ENCODE assay signal across 9 cellular contexts in genomic region chr5:173714551-173715428, GRCh38.
A peak's percentile ranks its signal among the peaks of the same experiment; 100 is the strongest.
DNase-seq lines count a peak whose midpoint lies in the region; ATAC-seq, FAIRE-seq and TF ChIP-seq lines count a peak whose summit lies in the region.
"Had no signal": no experiment of that assay in that cellular context is flagged by ENCODE, and none has a peak within 500 bp of the region (broad histone marks: within the 10 kb centered on the region; RNA-seq: fewer than 3 reads in every experiment).

No MANE protein-coding gene starts in this region.

- H3K79me1 ChIP-seq in mesenchymal stem cell (replicated peaks; ENCODE audit: low read length, poor library complexity, severe bottlenecking) = no peaks in the 10 kb centered on the region

- no peak overlapping the region for H3K27ac ChIP-seq in GM12878 (ENCODE audit: control insufficient read depth, insufficient read depth)
- H3K27ac ChIP-seq in mesenchymal stem cell (ENCODE audit: low read length, poor library complexity, severe bottlenecking) = no peak overlapping the region

- H3K27ac Mint-ChIP-seq in CD14-positive monocyte = peak overlapping the region in 5 of 7 donors; percentile 88 to 99 (median 95)

- no peak overlapping the region for H2BK15ac ChIP-seq in mesenchymal stem cell (ENCODE audit: low read depth, poor library complexity, severe bottlenecking)

- no peak for TF ChIP-seq EP300 in GM12878 (IDR thresholded peaks at IDR 0.05; ENCODE audit: borderline replicate concordance in 1 of 2, control insufficient read depth in 1 of 2, low read depth in 2 of 2, low read length in 2 of 2)

- no peak overlapping the region for H2BK120ac ChIP-seq in mesenchymal stem cell (ENCODE audit: low read depth, low read length)

- DNase-seq in CD14-positive monocyte (ENCODE audit: low spot score) = peak; percentile 84
- DNase-seq in MV-4-11 (lab: John Stamatoyannopoulos, UW) = peak; percentile 90
- no peak for DNase-seq in GM12878 (ENCODE audit: low read depth, low spot score)
- DNase-seq in mesenchymal stem cell = peak; percentile 83
- no peak for DNase-seq in DMS 273 treated with DMSO at 0.1 percent for 48 hours (lab: John Stamatoyannopoulos, UW)
- no peak for DNase-seq in occipital lobe (lab: John Stamatoyannopoulos, UW)
- no peak for DNase-seq in mucosa of descending colon
- DNase-seq: aorta had no signal

- WGBS in GM12878 (ENCODE audit: insufficient coverage, insufficient replicate concordance, low lambda C conversion rate, missing lambda C conversion rate) = 43% methylated on average over 12 of the region's 12 CpGs
- WGBS in mesenchymal stem cell = 44% methylated on average over 12 of the region's 12 CpGs

- in situ Hi-C loops in GM12878 (cut with MboI) = no loop called here

- no peak overlapping the region for H3K18ac ChIP-seq in mesenchymal stem cell (ENCODE audit: low read depth in 1 of 2, low read length in 2 of 2)

- intact Hi-C loops in CD14-positive monocyte (cut with micrococcal nuclease) (loop anchor here in 1 of 2 donors (2.0 kb wide), 1 partner anchor 28 kb away; no protein-coding TSS in a partner anchor), GM12878 (cut with micrococcal nuclease; ENCODE audit: unreplicated experiment) (no loop called here), mucosa of descending colon (cut with DNase I, micrococcal nuclease) (no loop called here)

- H3K27me3 Mint-ChIP-seq in CD14-positive monocyte (ENCODE audit: low read depth in 3 of 3) = peaks cover 4 to 8% (median 7%) of the 10 kb centered on the region in 3 donors

- no peak for ATAC-seq in GM12878
- no peak for ATAC-seq in HG03039 (IDR thresholded peaks at IDR 0.05; ENCODE audit: unreplicated experiment)
- ATAC-seq in mucosa of descending colon = no peak

- H3K9me3 ChIP-seq in GM12878 (replicated peaks; ENCODE audit: control insufficient read depth, insufficient read depth, low read length) (no peaks in the 10 kb centered on the region), mesenchymal stem cell (ENCODE audit: control insufficient read depth, low read length) (no peaks in the 10 kb centered on the region), mucosa of descending colon (no peaks in the 10 kb centered on the region)

- no peak for FAIRE-seq in GM12878 (lab: Jason Lieb, UNC)

- no peak overlapping the region for H3K4me3 ChIP-seq in GM12878
- H3K4me3 ChIP-seq in mesenchymal stem cell (ENCODE audit: insufficient read depth in 1 of 2, low read depth in 1 of 2, low read length in 2 of 2) = no peak overlapping the region
- no peak overlapping the region for H3K4me3 ChIP-seq in mucosa of descending colon

- no peak overlapping the region for H4K91ac ChIP-seq in mesenchymal stem cell (ENCODE audit: low read length)

- H3K9ac ChIP-seq in GM12878 (ENCODE audit: control insufficient read depth, insufficient read depth, low read length) (no peak overlapping the region), mesenchymal stem cell (ENCODE audit: low read length) (no peak overlapping the region)

- no peaks in the 10 kb centered on the region for H3K79me2 ChIP-seq in GM12878 (ENCODE audit: control insufficient read depth, insufficient read depth, low read length)

- no peak overlapping the region for H2BK5ac ChIP-seq in mesenchymal stem cell (ENCODE audit: low read depth, low read length, poor library complexity, severe bottlenecking)

- peaks cover 0 to 3% (median 0%) of the 10 kb centered on the region in 7 donors for H3K9me3 Mint-ChIP-seq in CD14-positive monocyte

- peaks cover 57% of the 10 kb centered on the region for H3K4me1 Mint-ChIP-seq in CD14-positive monocyte

- H2AK5ac ChIP-seq in mesenchymal stem cell (ENCODE audit: low read length, severe bottlenecking) = no peak overlapping the region

- CTCF ChIA-PET in GM12878 (lab: Yijun Ruan, JAX) = interaction anchor here (0.9 kb wide), 1 partner anchor 260 kb away, joined by 3 read pairs; no protein-coding TSS in a partner anchor

- peaks cover 0 to 4% of the 10 kb centered on the region in 2 donors for H3K36me3 Mint-ChIP-seq in CD14-positive monocyte

- no peak for TF ChIP-seq RAD21 in GM12878 (IDR thresholded peaks at IDR 0.05; ENCODE audit: insufficient read depth, low read depth, low read length)

- H3K27me3 ChIP-seq in GM12878 (replicated peaks in 1 of 2; ENCODE audit: control insufficient read depth in 2 of 2, insufficient read depth in 2 of 2, low read length in 1 of 2) (no peaks in the 10 kb centered on the region), mesenchymal stem cell (ENCODE audit: control insufficient read depth in 1 of 2, insufficient read depth in 1 of 2, low read length in 2 of 2) (no peaks in the 10 kb centered on the region)

- no peak overlapping the region for H3K4ac ChIP-seq in mesenchymal stem cell (ENCODE audit: low read depth in 1 of 2, low read length in 2 of 2)

- peak overlapping the region; percentile 21 to 60 for H3K4me3 Mint-ChIP-seq in CD14-positive monocyte

- H2BK12ac ChIP-seq in mesenchymal stem cell (ENCODE audit: low read length in 2 of 2) = no peak overlapping the region

- POLR2A ChIA-PET in GM12878 (lab: Charles Lee) = no interaction called here

- no TSS peak for BruUV-seq in GM12878 (replicated peaks; lab: Mats Ljungman, UMichigan)

- H3K4me1 ChIP-seq in GM12878 (ENCODE audit: control insufficient read depth, insufficient read depth, low read length) = peaks cover 10% of the 10 kb centered on the region
- H3K4me1 ChIP-seq in mesenchymal stem cell (ENCODE audit: control insufficient read depth, insufficient read depth, low read depth, low read length) = peaks cover 19% of the 10 kb centered on the region
- H3K4me1 ChIP-seq in mucosa of descending colon (ENCODE audit: low read depth) = no peaks in the 10 kb centered on the region

- no peak for TF ChIP-seq POLR2A in GM12878 (IDR thresholded peaks at IDR 0.05; ENCODE audit: low read depth, low read length)

- H3K14ac ChIP-seq in mesenchymal stem cell (ENCODE audit: low read length in 2 of 2) = no peak overlapping the region

- no peak for TF ChIP-seq CTCF in CD14-positive monocyte (IDR thresholded peaks at IDR 0.05)
- TF ChIP-seq CTCF in GM12878 (IDR thresholded peaks at IDR 0.05 in 2 of 3, conservative IDR thresholded peaks at IDR 0.05 in 1 of 3; ENCODE audit: control insufficient read depth in 2 of 3, extremely low read depth in 1 of 3, insufficient read depth in 1 of 3, low read depth in 3 of 3, low read length in 3 of 3) = no peak
- no peak for TF ChIP-seq CTCF in mucosa of descending colon (IDR thresholded peaks at IDR 0.05)

- H4K8ac ChIP-seq in mesenchymal stem cell (ENCODE audit: low read length) = no peak overlapping the region

- H2AFZ ChIP-seq in GM12878 (ENCODE audit: control insufficient read depth, low read depth, low read length) (peak overlapping the region; percentile 10), mesenchymal stem cell (ENCODE audit: low read depth, low read length) (no peak overlapping the region)

- SMC1A ChIA-PET in GM12878 (lab: Charles Lee; ENCODE audit: uncharacterized antibody, unreplicated experiment) = interaction anchor here (1.6 kb wide), 1 partner anchor 24 kb away, joined by 3 read pairs; no protein-coding TSS in a partner anchor

- no peak overlapping the region for H3K4me2 ChIP-seq in GM12878 (ENCODE audit: control insufficient read depth, insufficient read depth)
- no peak overlapping the region for H3K4me2 ChIP-seq in mesenchymal stem cell (ENCODE audit: low read length, poor library complexity, severe bottlenecking)

- H3K36me3 ChIP-seq in GM12878 (ENCODE audit: control insufficient read depth in 2 of 2, insufficient read depth in 2 of 2, low read length in 1 of 2) = no peaks in the 10 kb centered on the region
- no peaks in the 10 kb centered on the region for H3K36me3 ChIP-seq in mesenchymal stem cell (ENCODE audit: control insufficient read depth in 1 of 2, insufficient read depth in 2 of 2, low read depth in 1 of 2, low read length in 2 of 2)
- H3K36me3 ChIP-seq in mucosa of descending colon (ENCODE audit: low read depth) = no peaks in the 10 kb centered on the region

- no peaks in the 10 kb centered on the region for H4K20me1 ChIP-seq in GM12878 (ENCODE audit: control insufficient read depth, insufficient read depth)

- RAD21 ChIA-PET in GM12878 (lab: Charles Lee; ENCODE audit: unreplicated experiment) = no interaction called here

- no peak overlapping the region for H3K23ac ChIP-seq in mesenchymal stem cell (ENCODE audit: low read length in 2 of 2)

TF ChIP-seq in GM12878, 131 proteins besides CTCF, POLR2A, EP300 and RAD21:
- TF ChIP-seq SPI1 (IDR thresholded peaks at IDR 0.05; ENCODE audit: borderline replicate concordance, insufficient read depth, low read depth, low read length) (peak; percentile 22; the same call in 1 of the 2 replicates), RELA (IDR thresholded peaks at IDR 0.05; ENCODE audit: borderline replicate concordance, partially characterized antibody) (no peak)

Comparison
In these comparisons a context has a peak if more than half of its experiments do, and no peak if none do; other contexts are left out.
1. DNase-seq: peak in CD14-positive monocyte (single experiment), MV-4-11 (single experiment) and mesenchymal stem cell (single experiment); none in GM12878 (single experiment), DMS 273 treated with DMSO at 0.1 percent for 48 hours (single experiment), occipital lobe (single experiment) and mucosa of descending colon (0 of 3).